ENCODE assay signal across 8 cellular contexts in genomic region chr19:49691243-49692101, GRCh38. TPM values are rescaled to one million over a fixed set of nuclear protein-coding genes. Genes with fewer than 3 reads are reported as not detected.
DNase-seq lines count a peak whose midpoint lies in the region; ATAC-seq, FAIRE-seq and TF ChIP-seq lines count a peak whose summit lies in the region.

No MANE protein-coding gene starts in this region.

- H3K4me2 ChIP-seq in PC-3 (ENCODE audit: low read length) (peak overlapping the region; percentile 99), keratinocyte (ENCODE audit: control insufficient read depth, extremely low read depth, insufficient read depth, low read depth, low read length) (peak overlapping the region; percentile 93)

- H3K27me3 Mint-ChIP-seq in activated CD4-positive, alpha-beta T cell treated with anti-CD3 and anti-CD28 coated beads, Interleukin-2, amount 10 ng/mL, durations not matched to agents 24 days and 14 days: peaks cover 13% of the 10 kb centered on the region

- H4K20me1 ChIP-seq in PC-3 (ENCODE audit: low read length) (peaks cover 4% of the 10 kb centered on the region; the same call in 1 of the 2 replicates), keratinocyte (ENCODE audit: control insufficient read depth, extremely low read depth, insufficient read depth, low read length) (peaks cover 7% of the 10 kb centered on the region)

- H3K4me3 ChIP-seq in PC-3 (ENCODE audit: low read length): peak overlapping the region; percentile 82
- peak overlapping the region; percentile 50 for H3K4me3 ChIP-seq in choroid plexus epithelial cell (ENCODE audit: low read depth, low read length)
- peak overlapping the region in 2 of 3 experiments; percentile 47 to 60 for H3K4me3 ChIP-seq in keratinocyte (ENCODE audit: control insufficient read depth in 2 of 3, extremely low read depth in 1 of 3, insufficient read depth in 2 of 3, low read depth in 1 of 3, low read length in 3 of 3)

- H3K4me3 Mint-ChIP-seq in activated CD4-positive, alpha-beta T cell treated with anti-CD3 and anti-CD28 coated beads, Interleukin-2, amount 10 ng/mL, durations not matched to agents 24 days and 14 days: peak overlapping the region; percentile 87

- H3K9me3 Mint-ChIP-seq in activated CD4-positive, alpha-beta T cell treated with anti-CD3 and anti-CD28 coated beads, Interleukin-2, amount 10 ng/mL, durations not matched to agents 24 days and 14 days: no peaks in the 10 kb centered on the region

- peak; percentile 19 for ATAC-seq in PC-3
- ATAC-seq in HG02970 (IDR thresholded peaks at IDR 0.05; ENCODE audit: low FRiP score, unreplicated experiment): no peak
- no peak for ATAC-seq in GM21447 (IDR thresholded peaks at IDR 0.05; ENCODE audit: unreplicated experiment)

- no peaks in the 10 kb centered on the region for H3F3A ChIP-seq in PC-3 (ENCODE audit: low read length, unreplicated experiment)

- FAIRE-seq in keratinocyte (lab: Jason Lieb, UNC): no peak

- H3K36me3 ChIP-seq in PC-3 (ENCODE audit: low read depth, low read length): no peaks in the 10 kb centered on the region; the same call in 1 of the 2 replicates
- H3K36me3 ChIP-seq in keratinocyte (ENCODE audit: control insufficient read depth in 2 of 2, extremely low read depth in 1 of 2, insufficient read depth in 2 of 2, low read length in 2 of 2): peaks cover 6 to 13% of the 10 kb centered on the region in 2 experiments

- H3K27ac ChIP-seq in PC-3 (ENCODE audit: low read length) (no peak overlapping the region), keratinocyte (ENCODE audit: control insufficient read depth, insufficient read depth, low read length) (no peak overlapping the region)

- H3K27ac Mint-ChIP-seq in activated CD4-positive, alpha-beta T cell treated with anti-CD3 and anti-CD28 coated beads, Interleukin-2, amount 10 ng/mL, durations not matched to agents 24 days and 14 days: peak overlapping the region; percentile 63

- peaks cover 19% of the 10 kb centered on the region for H3K4me1 ChIP-seq in PC-3 (ENCODE audit: insufficient read depth, low read length)
- peaks cover 21% of the 10 kb centered on the region for H3K4me1 ChIP-seq in keratinocyte (ENCODE audit: control insufficient read depth, extremely low read depth, insufficient read depth, low read length)

- CTCF ChIA-PET in PC-3 (lab: Charles Lee): interaction anchor here (0.5 to 0.6 kb wide), 2 partner anchors 11 to 42 kb away, joined by 3 to 7 read pairs; no protein-coding TSS in a partner anchor

- TSS peak; percentile 32 for BruUV-seq in PC-3 (replicated peaks; lab: Mats Ljungman, UMichigan)

- H3K9ac ChIP-seq in PC-3 (ENCODE audit: low read length): peak overlapping the region; percentile 64; the same call in 1 of the 2 replicates
- H3K9ac ChIP-seq in keratinocyte (ENCODE audit: control insufficient read depth, extremely low read depth, insufficient read depth, low read length): no peak overlapping the region

- TF ChIP-seq CTCF in PC-3 (conservative IDR thresholded peaks at IDR 0.05; ENCODE audit: low read depth, low read length) (no peak), choroid plexus epithelial cell (conservative IDR thresholded peaks at IDR 0.05; ENCODE audit: low read depth, low read length) (no peak), keratinocyte (optimal IDR thresholded peaks at IDR 0.05 in 1 of 3, IDR thresholded peaks at IDR 0.05 in 1 of 3, conservative IDR thresholded peaks at IDR 0.05 in 1 of 3; ENCODE audit: extremely low read depth in 1 of 3, insufficient read depth in 2 of 3, low read length in 3 of 3) (no peak)

- H3K9me2 ChIP-seq in PC-3 (replicated peaks; ENCODE audit: low read length): no peaks in the 10 kb centered on the region

- H3K79me2 ChIP-seq in PC-3 (ENCODE audit: low read length) (no peaks in the 10 kb centered on the region), keratinocyte (ENCODE audit: control insufficient read depth, insufficient read depth, low read length) (no peaks in the 10 kb centered on the region)

- intact Hi-C loops in activated CD4-positive, alpha-beta T cell treated with anti-CD3 and anti-CD28 coated beads, Interleukin-2, amount 10 ng/mL, durations not matched to agents 24 days and 14 days (cut with micrococcal nuclease): loop anchor here (2.0 kb wide), 1 partner anchor 75 kb away; the partner anchor contains the start of gene AP2A1
- intact Hi-C loops in PC-3 (cut with micrococcal nuclease): loop anchor here (2.0 to 5.0 kb wide), 2 partner anchors 75 to 116 kb away; partner anchors contain the start of gene AP2A1

- dilution Hi-C loops in keratinocyte (cut with MboI; ENCODE audit: extremely low pct_ligation_motif_present, low sequenced_read_pairs): no loop called here

- DNase-seq in activated CD4-positive, alpha-beta T cell treated with anti-CD3 and anti-CD28 coated beads, Interleukin-2, amount 10 ng/mL, durations not matched to agents 24 days and 14 days: peak; percentile 79
- no peak for DNase-seq in activated CD4-positive, alpha-beta T cell treated with anti-CD3 and anti-CD28 coated beads, Interleukin-2, amount 50 U/mL, for 1 hour
- DNase-seq in PC-3 (peak; percentile 64), choroid plexus epithelial cell (ENCODE audit: low read depth) (peak; percentile 68), keratinocyte (ENCODE audit: low read depth, low spot score) (no peak)
- peak; percentile 44 to 63 for DNase-seq in stimulated activated CD4-positive, alpha-beta T cell treated with anti-CD3 and anti-CD28 coated beads, Interleukin-2, amount 100 ng/mL, for 24 hours

- H2AFZ ChIP-seq in PC-3 (ENCODE audit: low read length) (peak overlapping the region; percentile 85), keratinocyte (ENCODE audit: control insufficient read depth, low read length) (no peak overlapping the region)

- H3K9me3 ChIP-seq in PC-3 (ENCODE audit: low read length) (no peaks in the 10 kb centered on the region), keratinocyte (ENCODE audit: control insufficient read depth, low read depth, low read length) (no peaks in the 10 kb centered on the region)

- peaks cover 19% of the 10 kb centered on the region for H3K4me1 Mint-ChIP-seq in activated CD4-positive, alpha-beta T cell treated with anti-CD3 and anti-CD28 coated beads, Interleukin-2, amount 10 ng/mL, durations not matched to agents 24 days and 14 days

- H3K27me3 ChIP-seq in PC-3 (ENCODE audit: low read length): no peaks in the 10 kb centered on the region
- no peaks in the 10 kb centered on the region for H3K27me3 ChIP-seq in keratinocyte (ENCODE audit: control insufficient read depth, extremely low read depth, insufficient read depth, low read length)

- peaks cover 26% of the 10 kb centered on the region for H3K36me3 Mint-ChIP-seq in activated CD4-positive, alpha-beta T cell treated with anti-CD3 and anti-CD28 coated beads, Interleukin-2, amount 10 ng/mL, durations not matched to agents 24 days and 14 days (ENCODE audit: low read depth)

- no peaks in the 10 kb centered on the region for H3K9me1 ChIP-seq in keratinocyte (ENCODE audit: control insufficient read depth, extremely low read depth, insufficient read depth, low read length)

- POLR2A ChIA-PET in PC-3 (lab: Charles Lee; ENCODE audit: unreplicated experiment): interaction anchor here (0.7 kb wide), 1 partner anchor 27 kb away, joined by 3 read pairs; no protein-coding TSS in a partner anchor

RNA-seq across cellular contexts. Expression of gene CPT1C, which starts 0.6 kb away (rescaled TPM):
- 3.4 and 3.6 TPM in 2 replicates for total RNA-seq in activated CD4-positive, alpha-beta T cell treated with anti-CD3 and anti-CD28 coated beads, Interleukin-2, amount 10 ng/mL, durations not matched to agents 24 days and 14 days
- total RNA-seq in PC-3 (2014; rRNA removed): 11.5 and 13.6 TPM in 2 replicates
- 0.39 to 0.49 TPM (median 0.41 TPM) in 3 replicates for polyA plus RNA-seq in keratinocyte
- 0.25 TPM for polyA plus RNA-seq in keratinocyte (2011; ENCODE audit: low read depth)
- polyA plus RNA-seq in keratinocyte (2011; cell fraction: cytosol; rRNA removed): 0.09 and 0.10 TPM in 2 replicates
- polyA plus RNA-seq in keratinocyte (2011; cell fraction: nucleus; rRNA removed): 0.91 and 1.1 TPM in 2 replicates
- polyA plus RNA-seq in keratinocyte (2012; ENCODE audit: low replicate concordance): 0.55 and 1.8 TPM in 2 replicates
- 0.07 to 1.3 TPM (median 0.85 TPM) in 3 replicates for polyA minus RNA-seq in keratinocyte
- not detected for polyA minus RNA-seq in keratinocyte (2011; cell fraction: cytosol; rRNA and poly(A)+ RNA removed)
- polyA minus RNA-seq in keratinocyte (2011; cell fraction: nucleus; rRNA and poly(A)+ RNA removed): 0.32 TPM in 1 of 2 replicates, not detected in the other

RNA-seq across cellular contexts. Expression of gene ADM5, which starts 2.1 kb away (rescaled TPM):
- total RNA-seq in activated CD4-positive, alpha-beta T cell treated with anti-CD3 and anti-CD28 coated beads, Interleukin-2, amount 10 ng/mL, durations not matched to agents 24 days and 14 days: 8.4 and 8.6 TPM in 2 replicates
- total RNA-seq in PC-3 (2014; rRNA removed): 5.0 and 6.3 TPM in 2 replicates
- polyA plus RNA-seq in keratinocyte: 0.73 to 0.76 TPM (median 0.73 TPM) in 3 replicates
- 0.20 TPM for polyA plus RNA-seq in keratinocyte (2011; ENCODE audit: low read depth)
- polyA plus RNA-seq in keratinocyte (2011; cell fraction: cytosol; rRNA removed): 0.21 and 0.30 TPM in 2 replicates
- polyA plus RNA-seq in keratinocyte (2011; cell fraction: nucleus; rRNA removed): 4.2 and 7.9 TPM in 2 replicates
- 0.68 and 1.4 TPM in 2 replicates for polyA plus RNA-seq in keratinocyte (2012; ENCODE audit: low replicate concordance)
- 0.36 to 1.8 TPM (median 0.54 TPM) in 3 replicates for polyA minus RNA-seq in keratinocyte
- polyA minus RNA-seq in keratinocyte (2011; cell fraction: cytosol; rRNA and poly(A)+ RNA removed): not detected
- polyA minus RNA-seq in keratinocyte (2011; cell fraction: nucleus; rRNA and poly(A)+ RNA removed): 1.4 and 1.6 TPM in 2 replicates

RNA-seq across cellular contexts. Expression of gene PRMT1, which starts 14.4 kb away (rescaled TPM):
- total RNA-seq in activated CD4-positive, alpha-beta T cell treated with anti-CD3 and anti-CD28 coated beads, Interleukin-2, amount 10 ng/mL, durations not matched to agents 24 days and 14 days: 510 and 512 TPM in 2 replicates
- 625 and 761 TPM in 2 replicates for total RNA-seq in PC-3 (2014; rRNA removed)
- 280 to 322 TPM (median 311 TPM) in 3 replicates for polyA plus RNA-seq in keratinocyte
- polyA plus RNA-seq in keratinocyte (2011; ENCODE audit: low read depth): 97.7 TPM
- polyA plus RNA-seq in keratinocyte (2011; cell fraction: cytosol; rRNA removed): 168 and 268 TPM in 2 replicates
- polyA plus RNA-seq in keratinocyte (2011; cell fraction: nucleus; rRNA removed): 208 and 239 TPM in 2 replicates
- 115 and 304 TPM in 2 replicates for polyA plus RNA-seq in keratinocyte (2012; ENCODE audit: low replicate concordance)
- polyA minus RNA-seq in keratinocyte: 318 to 388 TPM (median 332 TPM) in 3 replicates
- 282 TPM for polyA minus RNA-seq in keratinocyte (2011; cell fraction: cytosol; rRNA and poly(A)+ RNA removed)
- polyA minus RNA-seq in keratinocyte (2011; cell fraction: nucleus; rRNA and poly(A)+ RNA removed): 100 and 103 TPM in 2 replicates

RNA-seq across cellular contexts. Expression of gene BCL2L12, which starts 25.7 kb away (rescaled TPM):
- total RNA-seq in activated CD4-positive, alpha-beta T cell treated with anti-CD3 and anti-CD28 coated beads, Interleukin-2, amount 10 ng/mL, durations not matched to agents 24 days and 14 days: 69.3 and 72.0 TPM in 2 replicates
- total RNA-seq in PC-3 (2014; rRNA removed): 82.5 and 104 TPM in 2 replicates
- 11.8 to 14.8 TPM (median 14.0 TPM) in 3 replicates for polyA plus RNA-seq in keratinocyte
- 5.7 TPM for polyA plus RNA-seq in keratinocyte (2011; ENCODE audit: low read depth)
- polyA plus RNA-seq in keratinocyte (2011; cell fraction: cytosol; rRNA removed): 8.3 and 18.8 TPM in 2 replicates
- 7.1 and 10.2 TPM in 2 replicates for polyA plus RNA-seq in keratinocyte (2011; cell fraction: nucleus; rRNA removed)
- polyA plus RNA-seq in keratinocyte (2012; ENCODE audit: low replicate concordance): 13.1 and 32.0 TPM in 2 replicates
- polyA minus RNA-seq in keratinocyte: 4.2 to 19.2 TPM (median 6.9 TPM) in 3 replicates
- 13.2 TPM for polyA minus RNA-seq in keratinocyte (2011; cell fraction: cytosol; rRNA and poly(A)+ RNA removed)
- 3.3 and 6.4 TPM in 2 replicates for polyA minus RNA-seq in keratinocyte (2011; cell fraction: nucleus; rRNA and poly(A)+ RNA removed)

RNA-seq across cellular contexts. Expression of gene IRF3, which starts 25.8 kb away (rescaled TPM):
- total RNA-seq in activated CD4-positive, alpha-beta T cell treated with anti-CD3 and anti-CD28 coated beads, Interleukin-2, amount 10 ng/mL, durations not matched to agents 24 days and 14 days: 146 and 151 TPM in 2 replicates
- total RNA-seq in PC-3 (2014; rRNA removed): 223 and 236 TPM in 2 replicates
- 50.4 to 67.5 TPM (median 57.7 TPM) in 3 replicates for polyA plus RNA-seq in keratinocyte
- 24.7 TPM for polyA plus RNA-seq in keratinocyte (2011; ENCODE audit: low read depth)
- polyA plus RNA-seq in keratinocyte (2011; cell fraction: cytosol; rRNA removed): 35.2 and 52.0 TPM in 2 replicates
- polyA plus RNA-seq in keratinocyte (2011; cell fraction: nucleus; rRNA removed): 138 and 175 TPM in 2 replicates
- polyA plus RNA-seq in keratinocyte (2012; ENCODE audit: low replicate concordance): 69.0 and 102 TPM in 2 replicates
- 35.3 to 109 TPM (median 44.3 TPM) in 3 replicates for polyA minus RNA-seq in keratinocyte
- polyA minus RNA-seq in keratinocyte (2011; cell fraction: cytosol; rRNA and poly(A)+ RNA removed): 76.5 TPM
- 36.6 and 42.7 TPM in 2 replicates for polyA minus RNA-seq in keratinocyte (2011; cell fraction: nucleus; rRNA and poly(A)+ RNA removed)

Comparison
In these comparisons a context has a peak if more than half of its experiments do, and no peak if none do; other contexts are left out.
1. DNase-seq: peak in activated CD4-positive, alpha-beta T cell treated with anti-CD3 and anti-CD28 coated beads, Interleukin-2, amount 10 ng/mL, durations not matched to agents 24 days and 14 days (single experiment), PC-3 (single experiment), choroid plexus epithelial cell (single experiment) and stimulated activated CD4-positive, alpha-beta T cell treated with anti-CD3 and anti-CD28 coated beads, Interleukin-2, amount 100 ng/mL, for 24 hours (2 of 2); none in activated CD4-positive, alpha-beta T cell treated with anti-CD3 and anti-CD28 coated beads, Interleukin-2, amount 50 U/mL, for 1 hour (single experiment) and keratinocyte (single experiment).
2. Peak in every context shown above with its lines, with median percentiles within 50 percentile points of each other: H3K4me3 ChIP-seq.